16 cellular contexts compared by ENCODE assay signal in genomic region chr7:50265968-50266694, GRCh38. TPM values are rescaled to one million over a fixed set of nuclear protein-coding genes. Genes with fewer than 3 reads are reported as not detected.
A peak's percentile ranks its signal among the peaks of the same experiment; 100 is the strongest.
DNase-seq lines count a peak whose midpoint lies in the region; ATAC-seq and TF ChIP-seq lines count a peak whose summit lies in the region.
"Had no signal": no experiment of that assay in that cellular context is flagged by ENCODE, and none has a peak within 500 bp of the region (broad histone marks: within the 10 kb centered on the region; RNA-seq: fewer than 3 reads in every experiment).

No MANE protein-coding gene starts in this region.

- H3K4me2 ChIP-seq in GM23338 = 0 out of 2 replicates have a peak overlapping the region, but pooled peaks have one; percentile 29
- peak overlapping the region; percentile 73 for H3K4me2 ChIP-seq in OCI-LY3 (ENCODE audit: low read length)

- peak overlapping the region; percentile 74 for H3K9ac ChIP-seq in OCI-LY3 (ENCODE audit: low read length)

- no peaks in the 10 kb centered on the region for H3K36me3 Mint-ChIP-seq in GM23338 (ENCODE audit: low read depth)
- peaks cover 37% of the 10 kb centered on the region for H3K36me3 Mint-ChIP-seq in activated naive CD8-positive, alpha-beta T cell treated with anti-CD3 and anti-CD28 coated beads for 36 hours

- no peaks in the 10 kb centered on the region for H3F3A ChIP-seq in GM23338 (replicated peaks; ENCODE audit: low read depth)

- H4K20me1 ChIP-seq in GM23338 (replicated peaks; ENCODE audit: insufficient read depth) (no peaks in the 10 kb centered on the region), OCI-LY3 (ENCODE audit: insufficient read depth, low read length) (no peaks in the 10 kb centered on the region)

- no peaks in the 10 kb centered on the region for H3K9me2 ChIP-seq in GM23338 (ENCODE audit: insufficient read depth)

- H3K27me3 ChIP-seq in GM23338 (ENCODE audit: insufficient read depth) (no peaks in the 10 kb centered on the region), OCI-LY3 (ENCODE audit: low read depth, low read length) (no peaks in the 10 kb centered on the region)
- H3K27me3 ChIP-seq: esophagus muscularis mucosa, thyroid gland had no signal

- no peak overlapping the region for H3K27ac Mint-ChIP-seq in GM23338
- peak overlapping the region; percentile 96 for H3K27ac Mint-ChIP-seq in activated naive CD8-positive, alpha-beta T cell treated with anti-CD3 and anti-CD28 coated beads for 36 hours

- peaks cover 12% of the 10 kb centered on the region; the same call in 1 of the 2 replicates for H3K9me3 ChIP-seq in OCI-LY3 (ENCODE audit: insufficient read depth, low read length)
- H3K9me3 ChIP-seq: esophagus muscularis mucosa, left ventricle myocardium inferior, thyroid gland had no signal

- H3K4me1 ChIP-seq in GM23338 (ENCODE audit: insufficient read depth) (peaks cover 11% of the 10 kb centered on the region), OCI-LY3 (ENCODE audit: low read length) (peaks cover 98% of the 10 kb centered on the region)
- H3K4me1 ChIP-seq: left ventricle myocardium inferior, thyroid gland had no signal

- H3K36me3 ChIP-seq in GM23338 (ENCODE audit: insufficient read depth) (no peaks in the 10 kb centered on the region), OCI-LY3 (replicated peaks; ENCODE audit: low read depth, low read length) (peaks cover 5% of the 10 kb centered on the region)
- H3K36me3 ChIP-seq: esophagus muscularis mucosa, left ventricle myocardium inferior, thyroid gland had no signal

- no peak overlapping the region for H3K4me3 Mint-ChIP-seq in GM23338
- H3K4me3 Mint-ChIP-seq in activated naive CD8-positive, alpha-beta T cell treated with anti-CD3 and anti-CD28 coated beads for 36 hours = peak overlapping the region; percentile 82
- H3K4me3 Mint-ChIP-seq: neural crest cell had no signal

- peaks cover 24% of the 10 kb centered on the region for H3K4me1 Mint-ChIP-seq in GM23338
- peaks cover 94% of the 10 kb centered on the region for H3K4me1 Mint-ChIP-seq in activated naive CD8-positive, alpha-beta T cell treated with anti-CD3 and anti-CD28 coated beads for 36 hours
- H3K4me1 Mint-ChIP-seq: neural crest cell had no signal

- peak overlapping the region; percentile 96; the same call in 1 of the 2 replicates for H2AFZ ChIP-seq in GM23338
- no peak overlapping the region for H2AFZ ChIP-seq in OCI-LY3 (ENCODE audit: low read depth, low read length)

- peak; percentile 44 for ATAC-seq in GM23338

- no peak for DNase-seq in GM23338 (ENCODE audit: low spot score)
- peak; percentile 52 for DNase-seq in activated naive CD8-positive, alpha-beta T cell treated with anti-CD3 and anti-CD28 coated beads for 36 hours
- DNase-seq in iPS-NIHi7 (ENCODE audit: extremely low spot score) = no peak
- no peak for DNase-seq in stimulated activated CD4-positive, alpha-beta T cell treated with anti-CD3 and anti-CD28 coated beads, Interleukin-15, amount 100 ng/mL, for 24 hours
- no peak for DNase-seq in NCI-H1092 treated with DMSO at 0.1 percent for 48 hours (lab: John Stamatoyannopoulos, UW)
- no peak for DNase-seq in retina
- DNase-seq: COR-L47, hippocampal formation, NCI-H146, thyroid gland had no signal

- peaks cover 4% of the 10 kb centered on the region; the same call in 1 of the 3 replicates for H3K9me3 Mint-ChIP-seq in GM23338
- H3K9me3 Mint-ChIP-seq in activated naive CD8-positive, alpha-beta T cell treated with anti-CD3 and anti-CD28 coated beads for 36 hours = peaks cover 8% of the 10 kb centered on the region
- H3K9me3 Mint-ChIP-seq: neural crest cell had no signal

- H3K79me2 ChIP-seq in GM23338 (replicated peaks; ENCODE audit: insufficient read depth) (no peaks in the 10 kb centered on the region), OCI-LY3 (ENCODE audit: low read length) (peaks cover 14% of the 10 kb centered on the region)

- H3K4me3 ChIP-seq in GM23338 (no peak overlapping the region), OCI-LY3 (ENCODE audit: low read length) (peak overlapping the region; percentile 41), skin epidermis (no peak overlapping the region)
- H3K4me3 ChIP-seq: esophagus muscularis mucosa, left ventricle myocardium inferior, thyroid gland had no signal

- H3K27ac ChIP-seq in GM23338 (ENCODE audit: low read depth) (no peak overlapping the region), OCI-LY3 (ENCODE audit: low read length) (peak overlapping the region; percentile 96), skin epidermis (peak overlapping the region in 14 of 21 experiments; percentile 9 to 98 (median 77))
- H3K27ac ChIP-seq: esophagus muscularis mucosa, left ventricle myocardium inferior, thyroid gland had no signal

- TF ChIP-seq CTCF in GM23338 (conservative IDR thresholded peaks at IDR 0.05; ENCODE audit: low read depth in 2 of 2) (no peak), OCI-LY3 (IDR thresholded peaks at IDR 0.05; ENCODE audit: low read depth, low read length) (no peak)

- H3K27me3 Mint-ChIP-seq in GM23338 (ENCODE audit: insufficient read depth, low read depth, poor library complexity) = peaks cover 6% of the 10 kb centered on the region
- no peaks in the 10 kb centered on the region for H3K27me3 Mint-ChIP-seq in activated naive CD8-positive, alpha-beta T cell treated with anti-CD3 and anti-CD28 coated beads for 36 hours

TF ChIP-seq in GM23338, 12 proteins besides CTCF, POLR2A, EP300 and RAD21:
- no peak for TF ChIP-seq ZNF331 (CRISPR knock-in tag; IDR thresholded peaks at IDR 0.05; ENCODE audit: low read depth)
- no peak for TF ChIP-seq JUNB (IDR thresholded peaks at IDR 0.05; ENCODE audit: unreplicated experiment)
- TF ChIP-seq EZH2phosphoT487 (IDR thresholded peaks at IDR 0.05; ENCODE audit: unreplicated experiment) = no peak
- no peak for TF ChIP-seq CREB1 (CRISPR knock-in tag; IDR thresholded peaks at IDR 0.05; ENCODE audit: low read depth)
- TF ChIP-seq ZNF114 (CRISPR knock-in tag; IDR thresholded peaks at IDR 0.05) = no peak
- no peak for TF ChIP-seq STAT1 (IDR thresholded peaks at IDR 0.05; ENCODE audit: unreplicated experiment)

RNA-seq across cellular contexts. Expression of gene IKZF1, which starts 38.4 kb away (rescaled TPM):
- total RNA-seq in GM23338 (2014; rRNA removed; shearing (Covaris generic)) = 0.43 and 1.8 TPM in 2 replicates
- 0.45 and 0.57 TPM in 2 replicates for polyA plus RNA-seq in GM23338 (2016; fragmentation: Nextera tagmentation; extraction: Ambion mirVana)
- total RNA-seq in activated naive CD8-positive, alpha-beta T cell treated with anti-CD3 and anti-CD28 coated beads for 36 hours = 100 to 1,000 TPM; 220 to 225 TPM
- total RNA-seq: HT-29 had no signal

Comparison
In these comparisons a context has a peak if more than half of its experiments do, and no peak if none do; other contexts are left out.
1. RNA of gene IKZF1, which starts 38.4 kb away (total RNA-seq): 220 to 225 TPM in activated naive CD8-positive, alpha-beta T cell treated with anti-CD3 and anti-CD28 coated beads for 36 hours; 0.43 to 1.8 TPM in GM23338; every median in the first group is over 10 times any median in the second.